ENCODE assay signal across 23 cellular contexts in the genomic region with DNA sequence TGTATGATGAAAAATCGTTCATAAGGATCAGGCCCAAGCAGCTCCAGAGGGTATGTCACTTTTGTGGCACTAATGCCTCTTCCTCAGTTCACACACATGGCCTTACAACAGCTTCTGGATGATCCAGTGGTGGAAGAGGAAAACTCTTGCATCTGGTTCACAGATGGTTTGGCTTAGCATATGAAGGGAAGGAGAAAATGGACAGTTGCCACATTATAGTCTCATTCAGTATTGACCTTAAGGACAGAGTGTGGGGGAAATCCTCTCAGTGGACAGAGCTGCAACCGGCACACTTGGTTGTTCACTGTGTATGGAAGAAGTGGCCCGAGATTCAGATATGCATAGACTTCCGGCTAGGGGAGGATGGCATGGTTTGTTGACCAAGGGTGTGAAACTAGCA. TPM values are rescaled to one million over a fixed set of nuclear protein-coding genes. Genes with fewer than 3 reads are reported as not detected.
A peak's percentile ranks its signal among the peaks of the same experiment; 100 is the strongest.
DNase-seq lines count a peak whose midpoint lies in the region; ATAC-seq and TF ChIP-seq lines count a peak whose summit lies in the region.
"Had no signal": no experiment of that assay in that cellular context is flagged by ENCODE, and none has a peak within 500 bp of the region (broad histone marks: within the 10 kb centered on the region; RNA-seq: fewer than 3 reads in every experiment).

No MANE protein-coding gene starts in this region.

- no peaks in the 10 kb centered on the region for H3K9me3 ChIP-seq in right atrium auricular region
- H3K9me3 ChIP-seq in left ventricle myocardium inferior (replicated peaks): no peaks in the 10 kb centered on the region
- H3K9me3 ChIP-seq in right lobe of liver: no peaks in the 10 kb centered on the region

- DNase-seq in Right ventricle myocardium inferior (ENCODE audit: missing footprints) (no peak), right atrium auricular region (ENCODE audit: low spot score) (no peak), epidermal melanocyte (ENCODE audit: insufficient read length, low spot score) (peak; percentile 47), left ventricle myocardium inferior (no peak), DMS114 treated with DMSO at 0.1 percent for 48 hours (lab: John Stamatoyannopoulos, UW; ENCODE audit: unreplicated experiment) (no peak), retina (no peak), NOMO-1 treated with dmso at 0.1 percent for 144 hours (lab: John Stamatoyannopoulos, UW; ENCODE audit: unreplicated experiment) (no peak), right lobe of liver (no peak)
- DNase-seq: 8988T, DMS79, GOT3, HCEC 1CT, KG1, NCI-H1092, NCI-H2029, NCI-H2227 treated with DMSO at 0.1 percent for 48 hours, NCI-H510A treated with DMSO at 0.1 percent for 48 hours, NCI-H774, OCI-M1, SHP77 treated with DMSO at 0.1 percent for 48 hours had no signal

- 67% methylated on average over 4 of the region's 4 CpGs for WGBS in right lobe of liver (ENCODE audit: insufficient coverage, low coverage, low lambda C conversion rate, missing lambda C conversion rate)

- H3K27me3 ChIP-seq in right atrium auricular region: no peaks in the 10 kb centered on the region
- no peaks in the 10 kb centered on the region for H3K27me3 ChIP-seq in left ventricle myocardium inferior (ENCODE audit: low read depth)
- H3K27me3 ChIP-seq in right lobe of liver: no peaks in the 10 kb centered on the region

- TF ChIP-seq POLR2A in right lobe of liver (IDR thresholded peaks at IDR 0.05): no peak

- H3K4me3 ChIP-seq in right atrium auricular region: no peak overlapping the region
- no peak overlapping the region for H3K4me3 ChIP-seq in left ventricle myocardium inferior
- no peak overlapping the region for H3K4me3 ChIP-seq in right lobe of liver
- H3K4me3 ChIP-seq: GM12878, SK-N-MC had no signal

- H3K36me3 ChIP-seq in right atrium auricular region: no peaks in the 10 kb centered on the region
- no peaks in the 10 kb centered on the region for H3K36me3 ChIP-seq in left ventricle myocardium inferior
- H3K36me3 ChIP-seq in right lobe of liver: no peaks in the 10 kb centered on the region

- intact Hi-C loops in Right ventricle myocardium inferior (cut with DNase I) (loop anchor here (10.0 kb wide), 1 partner anchor 787 kb away; no protein-coding TSS in a partner anchor), left ventricle myocardium inferior (cut with micrococcal nuclease) (loop anchor here (5.0 kb wide), 1 partner anchor 235 kb away; no protein-coding TSS in a partner anchor), right lobe of liver (cut with DNase I) (loop anchor here in 1 of 2 donors (5.0 kb wide), 1 partner anchor 235 kb away; no protein-coding TSS in a partner anchor)

- TF ChIP-seq CTCF in right atrium auricular region (IDR thresholded peaks at IDR 0.05) (no peak), left ventricle myocardium inferior (IDR thresholded peaks at IDR 0.05; ENCODE audit: borderline replicate concordance) (no peak), right lobe of liver (IDR thresholded peaks at IDR 0.05) (no peak)

- H3K4me1 ChIP-seq in right atrium auricular region (no peaks in the 10 kb centered on the region), left ventricle myocardium inferior (peaks cover 14% of the 10 kb centered on the region), right lobe of liver (peaks cover 0 to 12% (median 5%) of the 10 kb centered on the region in 4 donors)

- no peak overlapping the region for H3K27ac ChIP-seq in right atrium auricular region
- peak overlapping the region; percentile 58 for H3K27ac ChIP-seq in left ventricle myocardium inferior (replicated peaks)
- no peak overlapping the region for H3K27ac ChIP-seq in right lobe of liver
- H3K27ac ChIP-seq: SK-N-MC had no signal

- ATAC-seq in Right ventricle myocardium inferior: peak; percentile 78
- ATAC-seq in right lobe of liver: no peak
- ATAC-seq: GM12878 had no signal

RNA-seq across cellular contexts. Expression of gene C9orf57, which starts 22.8 kb away (rescaled TPM):
- total RNA-seq in Right ventricle myocardium inferior: not detected
- not detected for total RNA-seq in right atrium auricular region
- not detected for total RNA-seq in left ventricle myocardium inferior
- not detected for total RNA-seq in right lobe of liver
- total RNA-seq: B cell, GM12878 had no signal
